In the genomic region with DNA sequence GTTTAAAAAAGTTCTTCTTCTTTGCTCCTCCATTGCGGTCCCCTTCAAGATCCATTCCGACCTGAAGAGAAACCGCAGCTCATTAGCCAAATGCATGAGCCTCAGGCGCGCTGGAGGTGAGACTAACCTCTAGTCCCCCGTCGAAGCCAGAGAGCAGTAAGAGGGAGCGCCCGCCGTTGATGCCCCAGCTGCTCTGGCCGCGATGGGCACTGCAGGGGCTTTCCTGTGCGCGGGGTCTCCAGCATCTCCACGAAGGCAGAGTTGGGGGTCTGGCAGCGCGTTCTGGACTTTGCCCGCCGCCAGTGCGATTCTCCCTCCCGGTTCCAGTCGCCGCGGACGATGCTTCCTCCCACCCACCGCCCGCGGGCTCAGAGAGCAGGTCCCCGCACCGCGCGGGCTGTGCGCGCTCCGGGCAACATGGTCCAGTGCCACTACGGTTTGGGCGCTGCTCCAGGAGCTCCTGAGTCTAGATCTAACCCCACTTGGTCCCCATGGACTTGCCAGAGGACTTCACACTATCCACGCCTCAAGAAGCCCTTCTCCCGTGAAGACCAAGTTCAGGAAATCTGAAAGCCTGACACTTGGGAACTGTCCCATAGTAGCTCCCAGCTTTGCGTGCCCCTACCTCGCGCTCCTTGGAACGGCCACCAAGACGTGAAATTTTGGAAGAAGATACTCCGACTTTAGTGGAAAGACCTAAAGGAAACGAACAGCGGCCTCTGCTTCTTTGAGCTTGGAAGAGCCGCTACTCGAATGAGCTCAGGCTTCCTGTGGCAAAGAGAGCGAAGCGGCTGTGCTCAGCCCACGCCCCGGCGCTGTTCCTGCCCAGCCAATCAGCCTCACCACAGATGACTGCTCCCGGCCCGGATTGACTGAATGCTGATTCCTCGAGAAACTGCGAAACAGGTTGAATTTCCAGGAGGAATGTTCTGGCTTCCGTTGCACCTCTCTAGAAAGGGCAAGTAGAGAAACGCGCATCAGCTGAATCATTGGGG, we compare ENCODE assay signal across 1 cellular context.
TF ChIP-seq lines count a peak whose summit lies in the region.

A gene (minus strand): TSS at position 755 of the 995 bp plus-strand sequence. CDS start 700 bp downstream, at position 55.

TF ChIP-seq in HepG2, 621 proteins besides CTCF, POLR2A, EP300 and RAD21 (continued from another document and continues in another):
- TF ChIP-seq CENPX (CRISPR knock-in tag; IDR thresholded peaks at IDR 0.05) (no peak), TOPORS (CRISPR knock-in tag; IDR thresholded peaks at IDR 0.05) (no peak), SMAD9 (CRISPR knock-in tag; IDR thresholded peaks at IDR 0.05) (no peak), JUNB (CRISPR knock-in tag; IDR thresholded peaks at IDR 0.05; ENCODE audit: borderline replicate concordance) (no peak), U2AF2 (IDR thresholded peaks at IDR 0.05; ENCODE audit: low read depth, low read length) (no peak), ZNF335 (CRISPR knock-in tag; IDR thresholded peaks at IDR 0.05) (no peak), ZNF841 (CRISPR knock-in tag; IDR thresholded peaks at IDR 0.05; ENCODE audit: borderline replicate concordance) (no peak), SIN3B (IDR thresholded peaks at IDR 0.05; ENCODE audit: low read length) (no peak), SNAPC2 (CRISPR knock-in tag; IDR thresholded peaks at IDR 0.05) (no peak), TCF7 (IDR thresholded peaks at IDR 0.05; ENCODE audit: low read depth) (no peak), CBX5 (CRISPR knock-in tag; IDR thresholded peaks at IDR 0.05; ENCODE audit: borderline replicate concordance) (0 out of 2 replicates have a peak, but pooled peaks have one; percentile 24), ZNF3 (CRISPR knock-in tag; IDR thresholded peaks at IDR 0.05) (no peak), SKI (IDR thresholded peaks at IDR 0.05; ENCODE audit: partially characterized antibody) (no peak), NAIF1 (CRISPR knock-in tag; IDR thresholded peaks at IDR 0.05; ENCODE audit: borderline replicate concordance) (peak; percentile 43; the same call in 1 of the 2 replicates), TGIF2 (CRISPR knock-in tag; IDR thresholded peaks at IDR 0.05) (peak; percentile 3; the same call in 1 of the 2 replicates)
- TF ChIP-seq, protein P1, sequence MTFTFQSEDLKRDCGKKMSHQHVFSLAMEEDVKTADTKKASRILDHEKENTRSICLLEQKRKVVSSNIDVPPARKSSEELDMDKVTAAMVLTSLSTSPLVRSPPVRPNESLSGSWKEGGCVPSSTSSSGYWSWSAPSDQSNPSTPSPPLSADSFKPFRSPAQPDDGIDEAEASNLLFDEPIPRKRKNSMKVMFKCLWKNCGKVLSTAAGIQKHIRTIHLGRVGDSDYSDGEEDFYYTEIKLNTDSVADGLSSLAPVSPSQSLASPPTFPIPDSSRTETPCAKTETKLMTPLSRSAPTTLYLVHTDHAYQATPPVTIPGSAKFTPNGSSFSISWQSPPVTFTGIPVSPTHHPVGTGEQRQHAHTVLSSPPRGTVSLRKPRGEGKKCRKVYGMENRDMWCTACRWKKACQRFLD (CRISPR knock-in tag; IDR thresholded peaks at IDR 0.05; ENCODE audit: borderline replicate concordance), result no peak
- TF ChIP-seq, protein P2, sequence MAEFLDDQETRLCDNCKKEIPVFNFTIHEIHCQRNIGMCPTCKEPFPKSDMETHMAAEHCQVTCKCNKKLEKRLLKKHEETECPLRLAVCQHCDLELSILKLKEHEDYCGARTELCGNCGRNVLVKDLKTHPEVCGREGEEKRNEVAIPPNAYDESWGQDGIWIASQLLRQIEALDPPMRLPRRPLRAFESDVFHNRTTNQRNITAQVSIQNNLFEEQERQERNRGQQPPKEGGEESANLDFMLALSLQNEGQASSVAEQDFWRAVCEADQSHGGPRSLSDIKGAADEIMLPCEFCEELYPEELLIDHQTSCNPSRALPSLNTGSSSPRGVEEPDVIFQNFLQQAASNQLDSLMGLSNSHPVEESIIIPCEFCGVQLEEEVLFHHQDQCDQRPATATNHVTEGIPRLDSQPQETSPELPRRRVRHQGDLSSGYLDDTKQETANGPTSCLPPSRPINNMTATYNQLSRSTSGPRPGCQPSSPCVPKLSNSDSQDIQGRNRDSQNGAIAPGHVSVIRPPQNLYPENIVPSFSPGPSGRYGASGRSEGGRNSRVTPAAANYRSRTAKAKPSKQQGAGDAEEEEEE (CRISPR knock-in tag; IDR thresholded peaks at IDR 0.05; ENCODE audit: borderline replicate concordance), result no peak
- TF ChIP-seq, protein P3, sequence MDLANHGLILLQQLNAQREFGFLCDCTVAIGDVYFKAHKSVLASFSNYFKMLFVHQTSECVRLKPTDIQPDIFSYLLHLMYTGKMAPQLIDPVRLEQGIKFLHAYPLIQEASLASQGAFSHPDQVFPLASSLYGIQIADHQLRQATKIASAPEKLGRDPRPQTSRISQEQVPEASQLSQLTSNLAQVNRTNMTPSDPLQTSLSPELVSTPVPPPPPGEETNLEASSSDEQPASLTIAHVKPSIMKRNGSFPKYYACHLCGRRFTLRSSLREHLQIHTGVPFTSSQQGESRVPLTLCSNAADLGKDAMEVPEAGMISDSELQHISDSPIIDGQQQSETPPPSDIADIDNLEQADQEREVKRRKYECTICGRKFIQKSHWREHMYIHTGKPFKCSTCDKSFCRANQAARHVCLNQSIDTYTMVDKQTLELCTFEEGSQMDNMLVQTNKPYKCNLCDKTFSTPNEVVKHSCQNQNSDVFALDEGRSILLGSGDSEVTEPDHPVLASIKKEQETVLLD (CRISPR knock-in tag; IDR thresholded peaks at IDR 0.05; ENCODE audit: low read depth), result no peak
- TF ChIP-seq, protein P4, sequence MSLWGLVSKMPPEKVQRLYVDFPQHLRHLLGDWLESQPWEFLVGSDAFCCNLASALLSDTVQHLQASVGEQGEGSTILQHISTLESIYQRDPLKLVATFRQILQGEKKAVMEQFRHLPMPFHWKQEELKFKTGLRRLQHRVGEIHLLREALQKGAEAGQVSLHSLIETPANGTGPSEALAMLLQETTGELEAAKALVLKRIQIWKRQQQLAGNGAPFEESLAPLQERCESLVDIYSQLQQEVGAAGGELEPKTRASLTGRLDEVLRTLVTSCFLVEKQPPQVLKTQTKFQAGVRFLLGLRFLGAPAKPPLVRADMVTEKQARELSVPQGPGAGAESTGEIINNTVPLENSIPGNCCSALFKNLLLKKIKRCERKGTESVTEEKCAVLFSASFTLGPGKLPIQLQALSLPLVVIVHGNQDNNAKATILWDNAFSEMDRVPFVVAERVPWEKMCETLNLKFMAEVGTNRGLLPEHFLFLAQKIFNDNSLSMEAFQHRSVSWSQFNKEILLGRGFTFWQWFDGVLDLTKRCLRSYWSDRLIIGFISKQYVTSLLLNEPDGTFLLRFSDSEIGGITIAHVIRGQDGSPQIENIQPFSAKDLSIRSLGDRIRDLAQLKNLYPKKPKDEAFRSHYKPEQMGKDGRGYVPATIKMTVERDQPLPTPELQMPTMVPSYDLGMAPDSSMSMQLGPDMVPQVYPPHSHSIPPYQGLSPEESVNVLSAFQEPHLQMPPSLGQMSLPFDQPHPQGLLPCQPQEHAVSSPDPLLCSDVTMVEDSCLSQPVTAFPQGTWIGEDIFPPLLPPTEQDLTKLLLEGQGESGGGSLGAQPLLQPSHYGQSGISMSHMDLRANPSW (CRISPR knock-in tag; IDR thresholded peaks at IDR 0.05; ENCODE audit: borderline replicate concordance), result peak; percentile 43; the same call in 1 of the 2 replicates
- TF ChIP-seq, protein P5, sequence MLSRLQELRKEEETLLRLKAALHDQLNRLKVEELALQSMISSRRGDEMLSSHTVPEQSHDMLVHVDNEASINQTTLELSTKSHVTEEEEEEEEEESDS (CRISPR knock-in tag; IDR thresholded peaks at IDR 0.05; ENCODE audit: borderline replicate concordance), result no peak
- TF ChIP-seq, protein P6, sequence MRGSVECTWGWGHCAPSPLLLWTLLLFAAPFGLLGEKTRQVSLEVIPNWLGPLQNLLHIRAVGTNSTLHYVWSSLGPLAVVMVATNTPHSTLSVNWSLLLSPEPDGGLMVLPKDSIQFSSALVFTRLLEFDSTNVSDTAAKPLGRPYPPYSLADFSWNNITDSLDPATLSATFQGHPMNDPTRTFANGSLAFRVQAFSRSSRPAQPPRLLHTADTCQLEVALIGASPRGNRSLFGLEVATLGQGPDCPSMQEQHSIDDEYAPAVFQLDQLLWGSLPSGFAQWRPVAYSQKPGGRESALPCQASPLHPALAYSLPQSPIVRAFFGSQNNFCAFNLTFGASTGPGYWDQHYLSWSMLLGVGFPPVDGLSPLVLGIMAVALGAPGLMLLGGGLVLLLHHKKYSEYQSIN (CRISPR knock-in tag; IDR thresholded peaks at IDR 0.05; ENCODE audit: borderline replicate concordance), result no peak
- TF ChIP-seq, protein P7, sequence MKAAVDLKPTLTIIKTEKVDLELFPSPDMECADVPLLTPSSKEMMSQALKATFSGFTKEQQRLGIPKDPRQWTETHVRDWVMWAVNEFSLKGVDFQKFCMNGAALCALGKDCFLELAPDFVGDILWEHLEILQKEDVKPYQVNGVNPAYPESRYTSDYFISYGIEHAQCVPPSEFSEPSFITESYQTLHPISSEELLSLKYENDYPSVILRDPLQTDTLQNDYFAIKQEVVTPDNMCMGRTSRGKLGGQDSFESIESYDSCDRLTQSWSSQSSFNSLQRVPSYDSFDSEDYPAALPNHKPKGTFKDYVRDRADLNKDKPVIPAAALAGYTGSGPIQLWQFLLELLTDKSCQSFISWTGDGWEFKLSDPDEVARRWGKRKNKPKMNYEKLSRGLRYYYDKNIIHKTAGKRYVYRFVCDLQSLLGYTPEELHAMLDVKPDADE (CRISPR knock-in tag; IDR thresholded peaks at IDR 0.05), result no peak
- TF ChIP-seq, protein P8, sequence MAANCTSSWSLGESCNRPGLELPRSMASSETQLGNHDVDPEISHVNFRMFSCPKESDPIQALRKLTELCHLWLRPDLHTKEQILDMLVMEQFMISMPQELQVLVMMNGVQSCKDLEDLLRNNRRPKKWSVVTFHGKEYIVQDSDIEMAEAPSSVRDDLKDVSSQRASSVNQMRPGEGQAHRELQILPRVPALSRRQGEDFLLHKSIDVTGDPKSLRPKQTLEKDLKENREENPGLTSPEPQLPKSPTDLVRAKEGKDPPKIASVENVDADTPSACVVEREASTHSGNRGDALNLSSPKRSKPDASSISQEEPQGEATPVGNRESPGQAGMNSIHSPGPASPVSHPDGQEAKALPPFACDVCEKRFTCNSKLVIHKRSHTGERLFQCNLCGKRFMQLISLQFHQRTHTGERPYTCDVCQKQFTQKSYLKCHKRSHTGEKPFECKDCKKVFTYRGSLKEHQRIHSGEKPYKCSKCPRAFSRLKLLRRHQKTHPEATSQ (CRISPR knock-in tag; IDR thresholded peaks at IDR 0.05; ENCODE audit: borderline replicate concordance), result no peak; the same call in 1 of the 2 replicates
- TF ChIP-seq, protein P9, sequence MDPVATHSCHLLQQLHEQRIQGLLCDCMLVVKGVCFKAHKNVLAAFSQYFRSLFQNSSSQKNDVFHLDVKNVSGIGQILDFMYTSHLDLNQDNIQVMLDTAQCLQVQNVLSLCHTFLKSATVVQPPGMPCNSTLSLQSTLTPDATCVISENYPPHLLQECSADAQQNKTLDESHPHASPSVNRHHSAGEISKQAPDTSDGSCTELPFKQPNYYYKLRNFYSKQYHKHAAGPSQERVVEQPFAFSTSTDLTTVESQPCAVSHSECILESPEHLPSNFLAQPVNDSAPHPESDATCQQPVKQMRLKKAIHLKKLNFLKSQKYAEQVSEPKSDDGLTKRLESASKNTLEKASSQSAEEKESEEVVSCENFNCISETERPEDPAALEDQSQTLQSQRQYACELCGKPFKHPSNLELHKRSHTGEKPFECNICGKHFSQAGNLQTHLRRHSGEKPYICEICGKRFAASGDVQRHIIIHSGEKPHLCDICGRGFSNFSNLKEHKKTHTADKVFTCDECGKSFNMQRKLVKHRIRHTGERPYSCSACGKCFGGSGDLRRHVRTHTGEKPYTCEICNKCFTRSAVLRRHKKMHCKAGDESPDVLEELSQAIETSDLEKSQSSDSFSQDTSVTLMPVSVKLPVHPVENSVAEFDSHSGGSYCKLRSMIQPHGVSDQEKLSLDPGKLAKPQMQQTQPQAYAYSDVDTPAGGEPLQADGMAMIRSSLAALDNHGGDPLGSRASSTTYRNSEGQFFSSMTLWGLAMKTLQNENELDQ (CRISPR knock-in tag; IDR thresholded peaks at IDR 0.05; ENCODE audit: borderline replicate concordance), result no peak
- TF ChIP-seq, protein P10, sequence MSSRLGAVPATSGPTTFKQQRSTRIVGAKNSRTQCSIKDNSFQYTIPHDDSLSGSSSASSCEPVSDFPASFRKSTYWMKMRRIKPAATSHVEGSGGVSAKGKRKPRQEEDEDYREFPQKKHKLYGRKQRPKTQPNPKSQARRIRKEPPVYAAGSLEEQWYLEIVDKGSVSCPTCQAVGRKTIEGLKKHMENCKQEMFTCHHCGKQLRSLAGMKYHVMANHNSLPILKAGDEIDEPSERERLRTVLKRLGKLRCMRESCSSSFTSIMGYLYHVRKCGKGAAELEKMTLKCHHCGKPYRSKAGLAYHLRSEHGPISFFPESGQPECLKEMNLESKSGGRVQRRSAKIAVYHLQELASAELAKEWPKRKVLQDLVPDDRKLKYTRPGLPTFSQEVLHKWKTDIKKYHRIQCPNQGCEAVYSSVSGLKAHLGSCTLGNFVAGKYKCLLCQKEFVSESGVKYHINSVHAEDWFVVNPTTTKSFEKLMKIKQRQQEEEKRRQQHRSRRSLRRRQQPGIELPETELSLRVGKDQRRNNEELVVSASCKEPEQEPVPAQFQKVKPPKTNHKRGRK (CRISPR knock-in tag; IDR thresholded peaks at IDR 0.05), result peak; percentile 65; the same call in 1 of the 2 replicates
- TF ChIP-seq, protein P11, sequence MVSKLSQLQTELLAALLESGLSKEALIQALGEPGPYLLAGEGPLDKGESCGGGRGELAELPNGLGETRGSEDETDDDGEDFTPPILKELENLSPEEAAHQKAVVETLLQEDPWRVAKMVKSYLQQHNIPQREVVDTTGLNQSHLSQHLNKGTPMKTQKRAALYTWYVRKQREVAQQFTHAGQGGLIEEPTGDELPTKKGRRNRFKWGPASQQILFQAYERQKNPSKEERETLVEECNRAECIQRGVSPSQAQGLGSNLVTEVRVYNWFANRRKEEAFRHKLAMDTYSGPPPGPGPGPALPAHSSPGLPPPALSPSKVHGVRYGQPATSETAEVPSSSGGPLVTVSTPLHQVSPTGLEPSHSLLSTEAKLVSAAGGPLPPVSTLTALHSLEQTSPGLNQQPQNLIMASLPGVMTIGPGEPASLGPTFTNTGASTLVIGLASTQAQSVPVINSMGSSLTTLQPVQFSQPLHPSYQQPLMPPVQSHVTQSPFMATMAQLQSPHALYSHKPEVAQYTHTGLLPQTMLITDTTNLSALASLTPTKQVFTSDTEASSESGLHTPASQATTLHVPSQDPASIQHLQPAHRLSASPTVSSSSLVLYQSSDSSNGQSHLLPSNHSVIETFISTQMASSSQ (IDR thresholded peaks at IDR 0.05; ENCODE audit: low read depth), result no peak
- TF ChIP-seq, protein P11 (CRISPR knock-in tag; IDR thresholded peaks at IDR 0.05; ENCODE audit: borderline replicate concordance), result no peak
